In genomic region chr14:68283378-68284123, GRCh38 we compare ENCODE assay signal across 8 cellular contexts.
A peak's percentile ranks its signal among the peaks of the same experiment; 100 is the strongest.
DNase-seq lines count a peak whose midpoint lies in the region; ATAC-seq and TF ChIP-seq lines count a peak whose summit lies in the region.

No MANE protein-coding gene starts in this region.

- ATAC-seq in CD8-positive, alpha-beta T cell = peak; percentile 69

- no CpG with 5 or more reads among the region's 11 CpGs for WGBS in H9 (ENCODE audit: extremely low coverage, insufficient read length, low lambda C conversion rate)

- peak overlapping the region; percentile 2 for H3K18ac ChIP-seq in H9 (ENCODE audit: insufficient read length, low read depth, low read length)

- no peak overlapping the region for H3K56ac ChIP-seq in H9 (ENCODE audit: insufficient read length, low read depth, low read length)

- H3K27me3 ChIP-seq in CD8-positive, alpha-beta T cell (ENCODE audit: insufficient read depth, low read length) = no peaks in the 10 kb centered on the region
- no peaks in the 10 kb centered on the region for H3K27me3 ChIP-seq in H9 (ENCODE audit: insufficient read depth, low read length)
- H3K27me3 ChIP-seq in effector memory CD4-positive, alpha-beta T cell (replicated peaks; ENCODE audit: control insufficient read depth, insufficient read depth, low read length, poor library complexity, severe bottlenecking) = no peaks in the 10 kb centered on the region

- H3K23ac ChIP-seq in H9 (ENCODE audit: insufficient read length, low read depth, low read length) = no peak overlapping the region

- peak overlapping the region; percentile 6 for H3K4me3 ChIP-seq in CD8-positive, alpha-beta T cell (ENCODE audit: low read depth, low read length)
- H3K4me3 ChIP-seq in effector memory CD4-positive, alpha-beta T cell (ENCODE audit: insufficient read depth, low read depth, low read length, poor library complexity, severe bottlenecking) = no peak overlapping the region

- no peak overlapping the region for H2BK12ac ChIP-seq in H9 (ENCODE audit: insufficient read length, low read depth, low read length)

- H2BK120ac ChIP-seq in H9 (ENCODE audit: low read depth, low read length, poor library complexity, severe bottlenecking) = no peak overlapping the region

- no peaks in the 10 kb centered on the region for H3K27me3 Mint-ChIP-seq in CD8-positive, alpha-beta T cell (ENCODE audit: low read depth)
- no peaks in the 10 kb centered on the region; the same call in 1 of the 2 replicates for H3K27me3 Mint-ChIP-seq in H9 (ENCODE audit: low read depth)

- CTCF ChIA-PET in CD8-positive, alpha-beta T cell (lab: Charles Lee) = interaction anchor here (0.8 to 3.4 kb wide), 18 partner anchors 14 to 533 kb away, joined by 3 to 40 read pairs (median 3); partner anchors contain the start of gene ZFP36L1

- DNase-seq in CD8-positive, alpha-beta T cell = peak; percentile 32 to 87 (median 66)
- no peak for DNase-seq in H9
- peak; percentile 64 for DNase-seq in UCSD-AML1 (lab: John Stamatoyannopoulos, UW; ENCODE audit: unreplicated experiment)
- peak; percentile 31 to 42 (median 33) for DNase-seq in effector memory CD4-positive, alpha-beta T cell
- DNase-seq in stimulated activated CD4-positive, alpha-beta T cell treated with anti-CD3 and anti-CD28 coated beads, Interleukin-2, amount 100 ng/mL, for 24 hours = peak; percentile 43 to 47
- DNase-seq in nucleus accumbens (lab: John Stamatoyannopoulos, UW) = no peak
- DNase-seq in islet precursor cell = no peak
- no peak for DNase-seq in NCI-H446 treated with DMSO at 0.1 percent for 48 hours (lab: John Stamatoyannopoulos, UW)

- peaks cover 71% of the 10 kb centered on the region for H3K4me1 ChIP-seq in CD8-positive, alpha-beta T cell (ENCODE audit: insufficient read depth, low read length)
- no peaks in the 10 kb centered on the region for H3K4me1 ChIP-seq in H9 (ENCODE audit: insufficient read depth, low read length)
- peaks cover 53% of the 10 kb centered on the region for H3K4me1 ChIP-seq in effector memory CD4-positive, alpha-beta T cell (ENCODE audit: control insufficient read depth, insufficient read depth, low read length, poor library complexity, severe bottlenecking)

- no peaks in the 10 kb centered on the region for H3K9me3 ChIP-seq in CD8-positive, alpha-beta T cell (ENCODE audit: low read length)
- H3K9me3 ChIP-seq in H9 (ENCODE audit: control insufficient read depth, low read depth, low read length) = no peaks in the 10 kb centered on the region
- H3K9me3 ChIP-seq in effector memory CD4-positive, alpha-beta T cell (ENCODE audit: control insufficient read depth, low read length) = no peaks in the 10 kb centered on the region

- no peak overlapping the region for H4K91ac ChIP-seq in H9 (ENCODE audit: insufficient read length, low read depth, low read length)

- no peak overlapping the region for H2AFZ ChIP-seq in H9 (ENCODE audit: low read length)

- H3K4me3 Mint-ChIP-seq in CD8-positive, alpha-beta T cell = peak overlapping the region; percentile 62
- no peak overlapping the region for H3K4me3 Mint-ChIP-seq in H9

- no peaks in the 10 kb centered on the region for H4K20me1 ChIP-seq in H9 (ENCODE audit: control insufficient read depth, insufficient read depth, insufficient read length)

- no peak overlapping the region for H2AK5ac ChIP-seq in H9 (ENCODE audit: insufficient read length, low read length)

- TF ChIP-seq CTCF in CD8-positive, alpha-beta T cell (IDR thresholded peaks at IDR 0.05) = no peak
- TF ChIP-seq CTCF in H9 (conservative IDR thresholded peaks at IDR 0.05) = no peak

- H3K9ac ChIP-seq in H9 (ENCODE audit: extremely low read depth, insufficient read length, low read length) = no peak overlapping the region

- H3K36me3 Mint-ChIP-seq in CD8-positive, alpha-beta T cell = no peaks in the 10 kb centered on the region
- no peaks in the 10 kb centered on the region for H3K36me3 Mint-ChIP-seq in H9 (ENCODE audit: insufficient read depth in 1 of 3, low read depth in 3 of 3)

- H3K79me2 ChIP-seq in H9 (ENCODE audit: insufficient read depth, low read length) = no peaks in the 10 kb centered on the region

- intact Hi-C loops in CD8-positive, alpha-beta T cell (cut with DNase I, micrococcal nuclease) = loop anchor here (2.0 to 10.0 kb wide), 7 partner anchors 17 to 501 kb away; no protein-coding TSS in a partner anchor

- H4K8ac ChIP-seq in H9 (replicated peaks; ENCODE audit: insufficient read length, low read depth, low read length) = no peak overlapping the region

- H3K79me1 ChIP-seq in H9 (ENCODE audit: insufficient read depth, low read depth, low read length, poor library complexity, severe bottlenecking) = no peaks in the 10 kb centered on the region

- no peak overlapping the region for H3K4me2 ChIP-seq in H9 (ENCODE audit: insufficient read depth, insufficient read length, low read length)

- no peak overlapping the region for H2BK20ac ChIP-seq in H9 (ENCODE audit: low read depth, low read length, poor library complexity, severe bottlenecking)

- H3K27ac Mint-ChIP-seq in CD8-positive, alpha-beta T cell = peak overlapping the region; percentile 98
- no peak overlapping the region; a peak in 1 of 7 replicates for H3K27ac Mint-ChIP-seq in H9

- peaks cover 2% of the 10 kb centered on the region for H3K9me3 Mint-ChIP-seq in CD8-positive, alpha-beta T cell
- H3K9me3 Mint-ChIP-seq in H9 = no peaks in the 10 kb centered on the region

- H3K14ac ChIP-seq in H9 (ENCODE audit: insufficient read depth, low read length) = peak overlapping the region; percentile 26; the same call in 1 of the 2 replicates

- no peaks in the 10 kb centered on the region for H3K23me2 ChIP-seq in H9 (ENCODE audit: insufficient read length, low read depth, low read length, poor library complexity, severe bottlenecking)

- no peak overlapping the region for H2BK5ac ChIP-seq in H9 (ENCODE audit: insufficient read length, low read length)

- no peak overlapping the region for H4K5ac ChIP-seq in H9 (ENCODE audit: insufficient read length, low read depth, low read length)

- H3K4ac ChIP-seq in H9 (ENCODE audit: low read depth, low read length) = no peak overlapping the region

- no peaks in the 10 kb centered on the region for H3K36me3 ChIP-seq in CD8-positive, alpha-beta T cell (ENCODE audit: insufficient read depth, low read length)
- H3K36me3 ChIP-seq in effector memory CD4-positive, alpha-beta T cell (ENCODE audit: control insufficient read depth, insufficient read depth, low read length) = no peaks in the 10 kb centered on the region

- H3K27ac ChIP-seq in CD8-positive, alpha-beta T cell (ENCODE audit: low read depth, low read length) = peak overlapping the region; percentile 57
- H3K27ac ChIP-seq in H9 (ENCODE audit: insufficient read length, low read depth, low read length) = no peak overlapping the region
- H3K27ac ChIP-seq in effector memory CD4-positive, alpha-beta T cell (ENCODE audit: insufficient read depth, low read length, poor library complexity, severe bottlenecking) = peak overlapping the region; percentile 80

- no peak overlapping the region for H2BK15ac ChIP-seq in H9 (ENCODE audit: low read depth, low read length)

- peaks cover 85% of the 10 kb centered on the region for H3K4me1 Mint-ChIP-seq in CD8-positive, alpha-beta T cell (ENCODE audit: low read depth)
- peaks cover 25 to 27% of the 10 kb centered on the region in 2 experiments for H3K4me1 Mint-ChIP-seq in H9

- POLR2A ChIA-PET in CD8-positive, alpha-beta T cell (lab: Charles Lee) = interaction anchor here (0.5 to 5.7 kb wide), 27 partner anchors 8 to 532 kb away, joined by 3 to 77 read pairs (median 4); partner anchors contain the start of gene ZFP36L1

- no peak overlapping the region for H3T11ph ChIP-seq in H9 (ENCODE audit: low read length)

Comparison
In these comparisons a context has a peak if more than half of its experiments do, and no peak if none do; other contexts are left out.
1. DNase-seq: peak in CD8-positive, alpha-beta T cell (7 of 7), UCSD-AML1 (single experiment), effector memory CD4-positive, alpha-beta T cell (3 of 3) and stimulated activated CD4-positive, alpha-beta T cell treated with anti-CD3 and anti-CD28 coated beads, Interleukin-2, amount 100 ng/mL, for 24 hours (2 of 2); none in H9 (single experiment), nucleus accumbens (0 of 56), islet precursor cell (single experiment) and NCI-H446 treated with DMSO at 0.1 percent for 48 hours (single experiment).